10 cellular contexts compared by ENCODE assay signal in the genomic region with DNA sequence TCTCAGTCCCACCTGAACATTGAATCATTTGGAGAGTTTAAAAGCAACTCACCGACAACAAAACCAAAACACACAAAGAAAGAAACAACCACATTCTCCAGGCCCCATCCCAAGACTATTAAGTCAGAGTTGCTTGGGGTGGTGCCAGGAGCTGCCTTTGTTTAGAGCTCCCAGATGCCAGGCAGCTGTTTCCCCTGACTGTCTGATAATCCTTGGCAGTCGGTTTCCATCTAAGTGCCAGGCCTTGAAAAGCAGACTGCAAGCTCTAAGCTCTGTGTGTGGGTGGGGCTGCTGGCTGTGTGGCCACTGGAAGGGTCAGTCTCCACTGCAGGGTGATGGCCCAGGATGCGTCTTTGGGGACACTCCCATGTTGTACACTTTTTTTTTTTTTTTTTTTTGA.
DNase-seq lines count a peak whose midpoint lies in the region; ATAC-seq and TF ChIP-seq lines count a peak whose summit lies in the region.
"Had no signal": no experiment of that assay in that cellular context is flagged by ENCODE, and none has a peak within 500 bp of the region (broad histone marks: within the 10 kb centered on the region; RNA-seq: fewer than 3 reads in every experiment).

No MANE protein-coding gene starts in this region.

- H3K36me3 ChIP-seq in SK-N-SH (replicated peaks in 1 of 2; ENCODE audit: control insufficient read depth in 1 of 2, insufficient read depth in 2 of 2, low read length in 1 of 2), result no peaks in the 10 kb centered on the region
- no peaks in the 10 kb centered on the region for H3K36me3 ChIP-seq in gastrocnemius medialis

- H3K4me1 ChIP-seq in SK-N-SH (ENCODE audit: control insufficient read depth in 1 of 2, insufficient read depth in 2 of 2, low read depth in 1 of 2, low read length in 1 of 2) (peaks cover 0 to 22% of the 10 kb centered on the region in 2 experiments; a peak in 2 of 4 replicates), gastrocnemius medialis (no peaks in the 10 kb centered on the region)

- no peak for TF ChIP-seq RAD21 in SK-N-SH (IDR thresholded peaks at IDR 0.05; ENCODE audit: low read length)

- H3F3A ChIP-seq in SK-N-SH (replicated peaks; ENCODE audit: insufficient read depth), result no peaks in the 10 kb centered on the region

- in situ Hi-C loops in gastrocnemius medialis (cut with MboI; ENCODE audit: low sequenced_read_pairs in 4 of 4), result no loop called here

- peak; percentile 23 for DNase-seq in EL
- DNase-seq in SK-N-SH, result peak; percentile 64
- peak; percentile 82 for DNase-seq in Right ventricle myocardium superior
- peak in 1 of 2 donors; percentile 30 for DNase-seq in gastrocnemius medialis
- DNase-seq in NK-92 treated with Interleukin-12 subunit alpha and Interleukin-12 subunit beta, amount 100 ng/mL, for 24 hours (lab: John Stamatoyannopoulos, UW), result no peak
- DNase-seq in cerebellar cortex (ENCODE audit: low spot score), result no peak
- DNase-seq: activated gamma-delta T cell; stimulated activated CD4-positive, alpha-beta T cell treated with anti-CD3 and anti-CD28 coated beads, Interleukin-4, amount 100 ng/mL, for 24 hours had no signal

- H3K9ac ChIP-seq in SK-N-SH, result no peak overlapping the region

- no peak overlapping the region for H3K4me2 ChIP-seq in SK-N-SH

- WGBS in SK-N-SH (ENCODE audit: low lambda C conversion rate), result 19% methylated on average over 3 of the region's 3 CpGs

- H3K27me3 ChIP-seq in SK-N-SH (ENCODE audit: insufficient read depth) (no peaks in the 10 kb centered on the region), gastrocnemius medialis (no peaks in the 10 kb centered on the region)

- H4K20me1 ChIP-seq in SK-N-SH (ENCODE audit: insufficient read depth), result no peaks in the 10 kb centered on the region

- no peaks in the 10 kb centered on the region for H3K79me2 ChIP-seq in SK-N-SH (ENCODE audit: insufficient read depth)

- no peaks in the 10 kb centered on the region for H3K36me3 Mint-ChIP-seq in activated T-helper 17 cell treated with anti-CD3 and anti-CD28 coated beads, Interleukin-2, amount 50 U/mL, for 72 hours (ENCODE audit: low read depth)

- TF ChIP-seq CTCF in SK-N-SH (IDR thresholded peaks at IDR 0.05) (no peak), gastrocnemius medialis (IDR thresholded peaks at IDR 0.05 in 4 of 5, conservative IDR thresholded peaks at IDR 0.05 in 1 of 5) (no peak)

- intact Hi-C loops in Right ventricle myocardium superior (cut with DNase I) (no loop called here), gastrocnemius medialis (cut with DNase I; ENCODE audit: low total_unique reads) (no loop called here)

- POLR2A ChIA-PET in SK-N-SH (lab: Yijun Ruan, JAX), result no interaction called here

- no peak; a peak in 1 of 4 replicates for TF ChIP-seq EP300 in SK-N-SH (IDR thresholded peaks at IDR 0.05; ENCODE audit: borderline replicate concordance in 1 of 2, low read depth in 1 of 2, low read length in 1 of 2)

- TF ChIP-seq POLR2A in gastrocnemius medialis (IDR thresholded peaks at IDR 0.05), result no peak

- no peaks in the 10 kb centered on the region for H3K4me1 Mint-ChIP-seq in activated T-helper 17 cell treated with anti-CD3 and anti-CD28 coated beads, Interleukin-2, amount 50 U/mL, for 72 hours

- ATAC-seq in Right ventricle myocardium superior (ENCODE audit: poor library complexity) (peak; percentile 87), gastrocnemius medialis (peak; percentile 21 to 45), GM21381 (IDR thresholded peaks at IDR 0.05; ENCODE audit: unreplicated experiment) (no peak)
- no peak for ATAC-seq in activated T-helper 17 cell treated with anti-CD3 and anti-CD28 coated beads, Interleukin-2, amount 50 U/mL, for 72 hours (replicated peaks)

- H3K9me3 ChIP-seq in SK-N-SH (no peaks in the 10 kb centered on the region), gastrocnemius medialis (no peaks in the 10 kb centered on the region)

- CTCF ChIA-PET in SK-N-SH (lab: Yijun Ruan, JAX), result interaction anchor here (0.9 to 1.9 kb wide), 2 partner anchors 9 to 355 kb away, joined by 3 to 7 read pairs; no protein-coding TSS in a partner anchor

- H3K27ac ChIP-seq in SK-N-SH (ENCODE audit: low read depth in 2 of 2, low read length in 1 of 2) (peak overlapping the region in 1 of 2 experiments; percentile 73; a peak in 2 of 4 replicates), gastrocnemius medialis (no peak overlapping the region)

- no peaks in the 10 kb centered on the region for H3K9me2 ChIP-seq in SK-N-SH

- no peak overlapping the region for H2AFZ ChIP-seq in SK-N-SH (ENCODE audit: low read depth)

- H3K4me3 Mint-ChIP-seq in activated T-helper 17 cell treated with anti-CD3 and anti-CD28 coated beads, Interleukin-2, amount 50 U/mL, for 72 hours, result no peak overlapping the region

- peaks cover 33% of the 10 kb centered on the region for H3K27me3 Mint-ChIP-seq in activated T-helper 17 cell treated with anti-CD3 and anti-CD28 coated beads, Interleukin-2, amount 50 U/mL, for 72 hours

- no peak overlapping the region for H3K4me3 ChIP-seq in SK-N-SH (ENCODE audit: low read depth in 2 of 2, low read length in 1 of 2)
- no peak overlapping the region for H3K4me3 ChIP-seq in gastrocnemius medialis

- no peaks in the 10 kb centered on the region for H3K9me3 Mint-ChIP-seq in activated T-helper 17 cell treated with anti-CD3 and anti-CD28 coated beads, Interleukin-2, amount 50 U/mL, for 72 hours

- no peak overlapping the region for H3K27ac Mint-ChIP-seq in activated T-helper 17 cell treated with anti-CD3 and anti-CD28 coated beads, Interleukin-2, amount 50 U/mL, for 72 hours

TF ChIP-seq in SK-N-SH, 30 proteins besides CTCF, POLR2A, EP300 and RAD21:
- TF ChIP-seq YY1 (IDR thresholded peaks at IDR 0.05; ENCODE audit: low read depth), result no peak
- peak; percentile 27 for TF ChIP-seq CHD2 (IDR thresholded peaks at IDR 0.05; ENCODE audit: low read length, partially characterized antibody)
- TF ChIP-seq RCOR1 (IDR thresholded peaks at IDR 0.05; ENCODE audit: low read length), result peak; percentile 52; the same call in 1 of the 2 replicates
- TF ChIP-seq GATA2 (CRISPR knock-in tag; IDR thresholded peaks at IDR 0.05), result peak; percentile 34; the same call in 1 of the 2 replicates

Comparison
In these comparisons a context has a peak if more than half of its experiments do, and no peak if none do; other contexts are left out.
1. DNase-seq: peak in EL (single experiment), SK-N-SH (single experiment) and Right ventricle myocardium superior (single experiment); none in NK-92 treated with Interleukin-12 subunit alpha and Interleukin-12 subunit beta, amount 100 ng/mL, for 24 hours (single experiment) and cerebellar cortex (single experiment).
2. ATAC-seq: peak in Right ventricle myocardium superior (single experiment) and gastrocnemius medialis (2 of 2); none in GM21381 (single experiment) and activated T-helper 17 cell treated with anti-CD3 and anti-CD28 coated beads, Interleukin-2, amount 50 U/mL, for 72 hours (single experiment).